Comparison of ENCODE assay signal across 17 cellular contexts in the genomic region with DNA sequence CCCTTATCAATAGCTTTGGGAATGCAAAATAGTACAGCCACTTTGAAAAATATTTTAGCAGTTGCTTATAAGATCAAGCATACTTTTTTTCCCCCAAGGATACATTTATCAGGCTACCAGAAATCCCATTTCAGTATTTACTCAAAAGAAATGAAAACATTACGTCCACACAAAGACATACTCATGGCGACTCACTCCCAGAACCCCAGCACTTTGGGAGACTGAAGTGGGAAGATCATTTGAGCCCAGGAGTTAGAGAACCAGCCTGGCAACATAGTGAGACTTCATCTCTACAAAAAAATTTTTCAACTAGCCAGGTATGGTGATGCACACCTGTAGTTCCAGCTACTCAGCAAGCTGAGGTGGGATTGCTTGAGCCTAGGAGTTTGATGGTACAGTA. TPM values are rescaled to one million over a fixed set of nuclear protein-coding genes. Genes with fewer than 3 reads are reported as not detected.
A peak's percentile ranks its signal among the peaks of the same experiment; 100 is the strongest.
DNase-seq lines count a peak whose midpoint lies in the region; ATAC-seq and TF ChIP-seq lines count a peak whose summit lies in the region.
"Had no signal": no experiment of that assay in that cellular context is flagged by ENCODE, and none has a peak within 500 bp of the region (broad histone marks: within the 10 kb centered on the region; RNA-seq: fewer than 3 reads in every experiment).

No MANE protein-coding gene starts in this region.

- peaks cover 14% of the 10 kb centered on the region for H3K36me3 Mint-ChIP-seq in mesothelial cell of epicardium
- peaks cover 9% of the 10 kb centered on the region for H3K36me3 Mint-ChIP-seq in activated CD4-positive, alpha-beta memory T cell treated with anti-CD3 and anti-CD28 coated beads for 36 hours

- no peaks in the 10 kb centered on the region for H3K9me2 ChIP-seq in PC-9 (ENCODE audit: insufficient read depth)

- H2AFZ ChIP-seq in PC-9 = no peak overlapping the region

- WGBS in esophagus muscularis mucosa = 89% methylated on average over 2 of the region's 2 CpGs

- TF ChIP-seq CTCF in PC-9 (conservative IDR thresholded peaks at IDR 0.05) (no peak), cardiac fibroblast (IDR thresholded peaks at IDR 0.05; ENCODE audit: low read depth, low read length) (no peak), mesothelial cell of epicardium (IDR thresholded peaks at IDR 0.05; ENCODE audit: unreplicated experiment) (no peak), esophagus muscularis mucosa (IDR thresholded peaks at IDR 0.05) (no peak)

- no peak for TF ChIP-seq EP300 in esophagus muscularis mucosa (IDR thresholded peaks at IDR 0.05)

- CTCF ChIA-PET in PC-9 (lab: Charles Lee) = no interaction called here
- CTCF ChIA-PET in activated CD4-positive, alpha-beta memory T cell treated with anti-CD3 and anti-CD28 coated beads for 36 hours (lab: Charles Lee) = no interaction called here

- peaks cover 99% of the 10 kb centered on the region for H3K79me2 ChIP-seq in PC-9 (ENCODE audit: low read depth)

- H3K4me1 Mint-ChIP-seq in mesothelial cell of epicardium = peaks cover 25% of the 10 kb centered on the region
- peaks cover 50% of the 10 kb centered on the region for H3K4me1 Mint-ChIP-seq in activated CD4-positive, alpha-beta memory T cell treated with anti-CD3 and anti-CD28 coated beads for 36 hours (ENCODE audit: low read depth)

- no peaks in the 10 kb centered on the region for H3K27me3 ChIP-seq in PC-9 (ENCODE audit: insufficient read depth, low read depth)
- no peaks in the 10 kb centered on the region for H3K27me3 ChIP-seq in esophagus muscularis mucosa
- H3K27me3 ChIP-seq: ovary had no signal

- H3K4me1 ChIP-seq in PC-9 (replicated peaks; ENCODE audit: insufficient read depth) = peaks cover 42% of the 10 kb centered on the region
- H3K4me1 ChIP-seq in esophagus muscularis mucosa = peaks cover 12 to 26% (median 23%) of the 10 kb centered on the region in 4 donors

- no peaks in the 10 kb centered on the region for H3K27me3 Mint-ChIP-seq in mesothelial cell of epicardium (ENCODE audit: low read depth)
- no peaks in the 10 kb centered on the region for H3K27me3 Mint-ChIP-seq in activated CD4-positive, alpha-beta memory T cell treated with anti-CD3 and anti-CD28 coated beads for 36 hours

- no peak for TF ChIP-seq POLR2A in esophagus muscularis mucosa (IDR thresholded peaks at IDR 0.05; ENCODE audit: low read depth)

- peak; percentile 78 for DNase-seq in ELR (ENCODE audit: low read depth)
- peak; percentile 7 to 73 for DNase-seq in PC-9
- DNase-seq in cardiac fibroblast (ENCODE audit: low read depth in 2 of 2) = peak; percentile 15 to 17
- no peak for DNase-seq in mesothelial cell of epicardium (ENCODE audit: low spot score in 2 of 2, unreplicated experiment in 2 of 2)
- DNase-seq in NCI-H187 treated with DMSO at 0.1 percent for 48 hours (lab: John Stamatoyannopoulos, UW) = no peak
- DNase-seq in esophagus muscularis mucosa (ENCODE audit: extremely low spot score) = no peak
- no peak for DNase-seq in activated CD4-positive, alpha-beta memory T cell treated with anti-CD3 and anti-CD28 coated beads for 36 hours
- DNase-seq: activated CD8-positive, alpha-beta memory T cell treated with anti-CD3 and anti-CD28 coated beads, Interleukin-2, amount 50 U/mL, for 48 hours; aorta; Caco-2; H7; left ventricle myocardium superior; NCI-H1092 treated with DMSO at 0.1 percent for 48 hours; ovary; T1000 had no signal

- H3K36me3 ChIP-seq in PC-9 (ENCODE audit: low read depth) (peaks cover 9% of the 10 kb centered on the region; the same call in 1 of the 2 replicates), esophagus muscularis mucosa (peaks cover 0 to under 1% (median 0%) of the 10 kb centered on the region in 4 donors)
- H3K36me3 ChIP-seq: ovary had no signal

- no TSS peak for BruUV-seq in PC-9 (replicated peaks; lab: Mats Ljungman, UMichigan)

- peaks cover 16% of the 10 kb centered on the region for H3F3A ChIP-seq in PC-9 (ENCODE audit: insufficient read depth, low read depth)

- H3K27ac Mint-ChIP-seq in mesothelial cell of epicardium = peak overlapping the region; percentile 66
- H3K27ac Mint-ChIP-seq in activated CD4-positive, alpha-beta memory T cell treated with anti-CD3 and anti-CD28 coated beads for 36 hours = no peak overlapping the region

- H4K20me1 ChIP-seq in PC-9 (ENCODE audit: insufficient read depth) = 0 out of 2 replicates have a peak, but pooled peaks cover 4% of the 10 kb centered on the region

- H3K9me3 ChIP-seq in PC-9 (ENCODE audit: insufficient read depth, low read depth) = no peaks in the 10 kb centered on the region
- H3K9me3 ChIP-seq in esophagus muscularis mucosa = no peaks in the 10 kb centered on the region
- H3K9me3 ChIP-seq: Caco-2, ovary had no signal

- peak overlapping the region; percentile 13 for H3K27ac ChIP-seq in PC-9
- no peak overlapping the region for H3K27ac ChIP-seq in esophagus muscularis mucosa (replicated peaks in 1 of 4)
- H3K27ac ChIP-seq: ovary, skin epidermis had no signal

- no peak overlapping the region for H3K4me3 Mint-ChIP-seq in mesothelial cell of epicardium
- no peak overlapping the region for H3K4me3 Mint-ChIP-seq in activated CD4-positive, alpha-beta memory T cell treated with anti-CD3 and anti-CD28 coated beads for 36 hours

- ATAC-seq in GM18520 (IDR thresholded peaks at IDR 0.05; ENCODE audit: unreplicated experiment) = no peak
- ATAC-seq: left ventricle myocardium superior had no signal

- POLR2A ChIA-PET in PC-9 (lab: Charles Lee; ENCODE audit: unreplicated experiment) = interaction anchor here (0.6 kb wide), 1 partner anchor 56 kb away, joined by 3 read pairs; no protein-coding TSS in a partner anchor
- POLR2A ChIA-PET in activated CD4-positive, alpha-beta memory T cell treated with anti-CD3 and anti-CD28 coated beads for 36 hours (lab: Charles Lee) = interaction anchor here (0.5 kb wide), 1 partner anchor 88 kb away, joined by 3 read pairs; no protein-coding TSS in a partner anchor

- peak overlapping the region; percentile 26 for H3K4me2 ChIP-seq in PC-9

- no peaks in the 10 kb centered on the region for H3K9me3 Mint-ChIP-seq in mesothelial cell of epicardium
- H3K9me3 Mint-ChIP-seq in activated CD4-positive, alpha-beta memory T cell treated with anti-CD3 and anti-CD28 coated beads for 36 hours = no peaks in the 10 kb centered on the region

- intact Hi-C loops in PC-9 (cut with micrococcal nuclease; ENCODE audit: unreplicated experiment) (no loop called here), esophagus muscularis mucosa (cut with DNase I) (no loop called here)
- intact Hi-C loops in activated CD4-positive, alpha-beta memory T cell treated with anti-CD3 and anti-CD28 coated beads for 36 hours (cut with micrococcal nuclease) = no loop called here

- H3K4me3 ChIP-seq in PC-9 (no peak overlapping the region), cardiac fibroblast (replicated peaks in 1 of 2; ENCODE audit: low read depth in 2 of 2, low read length in 2 of 2) (no peak overlapping the region), esophagus muscularis mucosa (no peak overlapping the region)
- H3K4me3 ChIP-seq: ovary, skin epidermis had no signal

RNA-seq across cellular contexts. Expression of gene SKA2, which starts 5.9 kb away (rescaled TPM):
- 48.9 and 65.6 TPM in 2 replicates for total RNA-seq in PC-9 (2021)
- 59.6 to 64.0 TPM (median 61.7 TPM) in 3 replicates for total RNA-seq in mesothelial cell of epicardium
- 10 to 100 TPM; 33.0 to 61.9 (median 35.6) TPM for total RNA-seq in esophagus muscularis mucosa
- 10 to 100 TPM; 83.5 to 83.9 TPM for total RNA-seq in activated CD4-positive, alpha-beta memory T cell treated with anti-CD3 and anti-CD28 coated beads for 36 hours

RNA-seq across cellular contexts. Expression of gene PRR11, which starts 6.5 kb away (rescaled TPM):
- total RNA-seq in PC-9 (2021) = 87.9 and 109 TPM in 2 replicates
- 13.3 to 15.2 TPM (median 15.1 TPM) in 3 replicates for total RNA-seq in mesothelial cell of epicardium
- total RNA-seq in esophagus muscularis mucosa = 100 to 1,000 TPM in 1 of 4 donors, 1 to 10 TPM in 1, under 1 TPM in 2; 0.32 to 110 (median 0.87) TPM
- 10 to 100 TPM; 67.3 to 70.2 TPM for total RNA-seq in activated CD4-positive, alpha-beta memory T cell treated with anti-CD3 and anti-CD28 coated beads for 36 hours

RNA-seq across cellular contexts. Expression of gene TRIM37, which starts 42.4 kb away (rescaled TPM):
- 21.6 and 24.6 TPM in 2 replicates for total RNA-seq in PC-9 (2021)
- total RNA-seq in mesothelial cell of epicardium = 23.0 to 25.3 TPM (median 24.4 TPM) in 3 replicates
- 10 to 100 TPM; 23.4 to 27.5 (median 25.3) TPM for total RNA-seq in esophagus muscularis mucosa
- 10 to 100 TPM; 21.4 to 27.3 TPM for total RNA-seq in activated CD4-positive, alpha-beta memory T cell treated with anti-CD3 and anti-CD28 coated beads for 36 hours

Comparison
In these comparisons a context has a peak if more than half of its experiments do, and no peak if none do; other contexts are left out.
1. DNase-seq: peak in ELR (single experiment), PC-9 (2 of 2) and cardiac fibroblast (2 of 2); none in mesothelial cell of epicardium (0 of 2), NCI-H187 treated with DMSO at 0.1 percent for 48 hours (single experiment), esophagus muscularis mucosa (single experiment) and activated CD4-positive, alpha-beta memory T cell treated with anti-CD3 and anti-CD28 coated beads for 36 hours (single experiment).